Comparison of ENCODE assay signal across 1 cellular context in the genomic region with DNA sequence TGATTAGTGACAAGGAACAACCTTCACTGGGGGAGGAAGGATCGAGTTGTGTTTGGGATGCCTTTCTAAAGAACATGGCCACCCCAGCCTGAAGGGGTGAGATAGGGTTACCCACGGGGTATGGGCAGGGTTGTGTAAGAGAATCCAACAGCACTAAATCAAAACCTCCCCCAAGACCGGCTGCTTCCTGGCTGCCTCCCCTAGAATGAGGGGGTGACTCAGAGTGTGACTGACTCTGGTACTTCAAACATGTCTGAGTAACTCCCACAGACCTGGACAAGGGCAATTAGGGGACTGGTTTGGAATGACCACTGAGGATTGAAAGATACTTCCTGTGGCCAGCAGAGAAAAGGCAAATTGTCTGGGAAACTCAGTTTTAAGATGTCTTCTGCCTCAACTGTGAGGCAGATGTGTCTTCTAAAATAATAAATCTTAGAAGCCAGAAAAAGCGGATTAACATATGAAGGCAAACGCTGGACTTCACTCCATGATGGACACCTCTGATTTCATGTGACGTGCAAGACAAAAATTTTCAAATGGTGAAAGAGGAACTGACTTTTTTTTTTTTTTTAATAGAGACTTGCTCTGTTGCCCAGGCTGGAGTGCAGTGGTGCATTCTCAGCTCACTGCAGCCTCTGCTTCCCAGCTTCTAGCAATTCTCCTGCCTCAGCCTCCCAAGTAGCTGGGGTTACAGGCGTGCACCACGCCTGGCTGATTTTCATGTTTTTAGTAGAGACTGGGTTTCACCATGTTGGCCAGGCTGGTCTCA.
A peak's percentile ranks its signal among the peaks of the same experiment; 100 is the strongest.
TF ChIP-seq lines count a peak whose summit lies in the region.

No MANE protein-coding gene starts in this region.

TF ChIP-seq in K562, 482 proteins besides CTCF, POLR2A, EP300 and RAD21 (continued from another document):
- no peak for TF ChIP-seq TBP (optimal IDR thresholded peaks at IDR 0.05; ENCODE audit: low read depth, low read length)
- no peak for TF ChIP-seq ZNF24 (IDR thresholded peaks at IDR 0.05)
- TF ChIP-seq CBX3 (IDR thresholded peaks at IDR 0.05; ENCODE audit: borderline replicate concordance in 1 of 2, low read length in 2 of 2): no peak
- TF ChIP-seq CBFA2T3 (IDR thresholded peaks at IDR 0.05): peak; percentile 12; the same call in 1 of the 2 replicates
- TF ChIP-seq TEAD1 (CRISPR knock-in tag; IDR thresholded peaks at IDR 0.05): no peak
- TF ChIP-seq, protein P1, sequence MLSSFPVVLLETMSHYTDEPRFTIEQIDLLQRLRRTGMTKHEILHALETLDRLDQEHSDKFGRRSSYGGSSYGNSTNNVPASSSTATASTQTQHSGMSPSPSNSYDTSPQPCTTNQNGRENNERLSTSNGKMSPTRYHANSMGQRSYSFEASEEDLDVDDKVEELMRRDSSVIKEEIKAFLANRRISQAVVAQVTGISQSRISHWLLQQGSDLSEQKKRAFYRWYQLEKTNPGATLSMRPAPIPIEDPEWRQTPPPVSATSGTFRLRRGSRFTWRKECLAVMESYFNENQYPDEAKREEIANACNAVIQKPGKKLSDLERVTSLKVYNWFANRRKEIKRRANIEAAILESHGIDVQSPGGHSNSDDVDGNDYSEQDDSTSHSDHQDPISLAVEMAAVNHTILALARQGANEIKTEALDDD (IDR thresholded peaks at IDR 0.05): no peak
